In genomic region chr11:113305440-113306336, GRCh38 we compare ENCODE assay signal across 8 cellular contexts. TPM values are rescaled to one million over a fixed set of nuclear protein-coding genes. Genes with fewer than 3 reads are reported as not detected.
DNase-seq lines count a peak whose midpoint lies in the region; ATAC-seq and TF ChIP-seq lines count a peak whose summit lies in the region.

No MANE protein-coding gene starts in this region.

- H3K4me1 ChIP-seq in right lobe of liver = no peaks in the 10 kb centered on the region

- H3K36me3 ChIP-seq in right lobe of liver = no peaks in the 10 kb centered on the region

- H3K9me3 ChIP-seq in right lobe of liver = no peaks in the 10 kb centered on the region

- H3K27me3 ChIP-seq in right lobe of liver = no peaks in the 10 kb centered on the region

- no peak for DNase-seq in GM12864 (ENCODE audit: low read depth)
- DNase-seq in NCI-H2171 treated with DMSO at 0.1 percent for 48 hours (lab: John Stamatoyannopoulos, UW) = peak; percentile 61
- peak; percentile 50 to 68 for DNase-seq in activated CD4-positive, alpha-beta T cell treated with anti-CD3 and anti-CD28 coated beads for 24 hours (ENCODE audit: low read depth in 2 of 2)
- peak; percentile 82 for DNase-seq in cerebellum (ENCODE audit: low spot score)
- peak; percentile 79 to 85 (median 81) for DNase-seq in right lobe of liver
- DNase-seq in stimulated activated CD4-positive, alpha-beta T cell treated with anti-CD3 and anti-CD28 coated beads, TNF-alpha, amount 100 ng/mL, for 4 hours (ENCODE audit: low read depth in 3 of 3) = peak; percentile 33 to 45 (median 45)

- no peak overlapping the region for H3K27ac ChIP-seq in right lobe of liver

- TF ChIP-seq POLR2A in right lobe of liver (IDR thresholded peaks at IDR 0.05) = no peak

- 0% methylated on average over 2 of the region's 12 CpGs for WGBS in right lobe of liver (ENCODE audit: insufficient coverage, low coverage, low lambda C conversion rate, missing lambda C conversion rate)

- ATAC-seq in HG02642 (IDR thresholded peaks at IDR 0.05; ENCODE audit: poor library complexity, unreplicated experiment) (peak; percentile 84), right lobe of liver (peak; percentile 98 to 99 (median 99)), HG03469 (IDR thresholded peaks at IDR 0.05; ENCODE audit: unreplicated experiment) (no peak)

- TF ChIP-seq CTCF in GM12864 (IDR thresholded peaks at IDR 0.05; ENCODE audit: low read depth, low read length, missing control alignments) = peak; percentile 97
- TF ChIP-seq CTCF in right lobe of liver (IDR thresholded peaks at IDR 0.05) = peak; percentile 91 to 97 (median 93)

- intact Hi-C loops in right lobe of liver (cut with DNase I) = loop anchor here (5.0 kb wide), 1 partner anchor 227 kb away; no protein-coding TSS in a partner anchor

- H3K4me3 ChIP-seq in GM12864 (ENCODE audit: low read depth, low read length) (no peak overlapping the region), right lobe of liver (no peak overlapping the region)

RNA-seq across cellular contexts. Expression of gene TTC12, which starts 8.7 kb away (rescaled TPM):
- total RNA-seq in cerebellum = 7.9 TPM
- total RNA-seq in right lobe of liver = 1 to 10 TPM; 5.1 to 8.9 (median 7.2) TPM
